17 cellular contexts compared by ENCODE assay signal in the genomic region with DNA sequence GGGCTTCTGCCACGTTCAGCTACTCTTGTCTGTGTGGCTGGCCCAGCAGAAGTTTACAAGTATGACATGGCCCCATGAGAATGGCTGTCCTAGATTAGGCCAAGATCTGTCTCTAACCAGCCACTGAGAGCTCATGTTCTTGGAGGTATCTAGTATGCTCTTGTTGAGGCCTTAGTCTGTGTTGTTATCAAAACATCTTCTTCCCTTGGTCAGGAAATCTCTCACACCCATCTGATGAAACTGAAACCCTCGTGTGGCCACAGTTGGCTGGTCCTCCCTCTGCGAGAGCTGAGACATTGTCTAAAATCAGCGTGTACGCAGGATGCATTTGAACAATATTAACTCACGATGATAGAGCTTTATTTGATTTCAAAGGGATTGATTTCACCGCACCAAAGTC.
A peak's percentile ranks its signal among the peaks of the same experiment; 100 is the strongest.
DNase-seq lines count a peak whose midpoint lies in the region; ATAC-seq and TF ChIP-seq lines count a peak whose summit lies in the region.
"Had no signal": no experiment of that assay in that cellular context is flagged by ENCODE, and none has a peak within 500 bp of the region (broad histone marks: within the 10 kb centered on the region; RNA-seq: fewer than 3 reads in every experiment).

No MANE protein-coding gene starts in this region.

- peaks cover 20% of the 10 kb centered on the region for H3K9me3 Mint-ChIP-seq in activated naive CD8-positive, alpha-beta T cell treated with anti-CD3 and anti-CD28 coated beads for 36 hours
- peaks cover 17% of the 10 kb centered on the region for H3K9me3 Mint-ChIP-seq in activated naive CD8-positive, alpha-beta T cell treated with anti-CD3 and anti-CD28 coated beads, Interleukin-2, amount 50 U/mL, for 24 hours

- peaks cover 28% of the 10 kb centered on the region for H3K4me1 Mint-ChIP-seq in activated naive CD8-positive, alpha-beta T cell treated with anti-CD3 and anti-CD28 coated beads for 36 hours
- H3K4me1 Mint-ChIP-seq in activated naive CD8-positive, alpha-beta T cell treated with anti-CD3 and anti-CD28 coated beads, Interleukin-2, amount 50 U/mL, for 24 hours: peaks cover 51% of the 10 kb centered on the region

- peak overlapping the region; percentile 83 for H3K4me2 ChIP-seq in MM.1S (ENCODE audit: low read depth, low read length)

- H3K36me3 ChIP-seq in MM.1S (replicated peaks; ENCODE audit: insufficient read depth, low read length): no peaks in the 10 kb centered on the region
- peaks cover 84% of the 10 kb centered on the region for H3K36me3 ChIP-seq in lower lobe of right lung
- H3K36me3 ChIP-seq in tibial artery: peaks cover 77 to 85% (median 81%) of the 10 kb centered on the region in 3 donors
- H3K36me3 ChIP-seq in thyroid gland: peaks cover 31 to 40% of the 10 kb centered on the region in 2 donors

- no peaks in the 10 kb centered on the region for H3K79me2 ChIP-seq in MM.1S (ENCODE audit: low read length)

- H3K9me3 ChIP-seq in MM.1S (replicated peaks; ENCODE audit: insufficient read depth, low read length): no peaks in the 10 kb centered on the region
- H3K9me3 ChIP-seq in lower lobe of right lung: no peaks in the 10 kb centered on the region
- H3K9me3 ChIP-seq in tibial artery: no peaks in the 10 kb centered on the region
- H3K9me3 ChIP-seq in thyroid gland: no peaks in the 10 kb centered on the region

- TF ChIP-seq CTCF in MM.1S (IDR thresholded peaks at IDR 0.05; ENCODE audit: low read length): peak; percentile 5; the same call in 1 of the 2 replicates
- TF ChIP-seq CTCF in lower lobe of right lung (IDR thresholded peaks at IDR 0.05): no peak
- TF ChIP-seq CTCF in tibial artery (IDR thresholded peaks at IDR 0.05): no peak
- TF ChIP-seq CTCF in thyroid gland (IDR thresholded peaks at IDR 0.05): no peak

- peaks cover 10% of the 10 kb centered on the region for H3F3A ChIP-seq in MM.1S (ENCODE audit: insufficient read depth, low read length)

- H3K27me3 Mint-ChIP-seq in activated naive CD8-positive, alpha-beta T cell treated with anti-CD3 and anti-CD28 coated beads for 36 hours: no peaks in the 10 kb centered on the region
- H3K27me3 Mint-ChIP-seq in activated naive CD8-positive, alpha-beta T cell treated with anti-CD3 and anti-CD28 coated beads, Interleukin-2, amount 50 U/mL, for 24 hours: no peaks in the 10 kb centered on the region

- H3K36me3 Mint-ChIP-seq in activated naive CD8-positive, alpha-beta T cell treated with anti-CD3 and anti-CD28 coated beads for 36 hours: peaks cover 5% of the 10 kb centered on the region
- no peaks in the 10 kb centered on the region for H3K36me3 Mint-ChIP-seq in activated naive CD8-positive, alpha-beta T cell treated with anti-CD3 and anti-CD28 coated beads, Interleukin-2, amount 50 U/mL, for 24 hours (ENCODE audit: low read depth)

- 82 to 91% methylated on average over 7 of the region's 7 CpGs for WGBS in thyroid gland, 2 donors

- no peaks in the 10 kb centered on the region for H3K27me3 ChIP-seq in MM.1S (replicated peaks; ENCODE audit: insufficient read depth, low read length)
- no peaks in the 10 kb centered on the region for H3K27me3 ChIP-seq in lower lobe of right lung (ENCODE audit: low read depth)
- no peaks in the 10 kb centered on the region for H3K27me3 ChIP-seq in tibial artery
- H3K27me3 ChIP-seq in thyroid gland: no peaks in the 10 kb centered on the region
- H3K27me3 ChIP-seq: heart left ventricle had no signal

- DNase-seq in activated naive CD8-positive, alpha-beta T cell treated with anti-CD3 and anti-CD28 coated beads for 36 hours: no peak
- DNase-seq in activated naive CD8-positive, alpha-beta T cell treated with anti-CD3 and anti-CD28 coated beads, Interleukin-2, amount 50 U/mL, for 24 hours: no peak
- DNase-seq in MM.1S: peak; percentile 91
- DNase-seq in lower lobe of right lung: no peak
- DNase-seq in tibial artery: peak in 1 of 2 donors; percentile 46
- no peak for DNase-seq in thyroid gland
- no peak for DNase-seq in dedifferentiated amniotic fluid mesenchymal stem cell (ENCODE audit: extremely low spot score)
- no peak for DNase-seq in DMS 273 (lab: John Stamatoyannopoulos, UW; ENCODE audit: unreplicated experiment)
- DNase-seq: activated CD4-positive, alpha-beta T cell treated with anti-CD3 and anti-CD28 coated beads for 48 hours; cortex of kidney; heart left ventricle; HFFc6; NCI-H2081; NCI-H774; right cardiac atrium; stimulated activated CD4-positive, alpha-beta T cell treated with anti-CD3 and anti-CD28 coated beads, Interleukin-2, amount 100 ng/mL, for 48 hours had no signal

- H3K9me2 ChIP-seq in MM.1S (replicated peaks; ENCODE audit: insufficient read depth, low read length): no peaks in the 10 kb centered on the region

- H3K4me1 ChIP-seq in MM.1S (ENCODE audit: low read length): peaks cover 14% of the 10 kb centered on the region
- H3K4me1 ChIP-seq in lower lobe of right lung: peaks cover 44% of the 10 kb centered on the region
- H3K4me1 ChIP-seq in tibial artery: peaks cover 0 to 83% (median 38%) of the 10 kb centered on the region in 4 donors
- H3K4me1 ChIP-seq in thyroid gland: peaks cover 10 to 44% of the 10 kb centered on the region in 2 donors

- peak overlapping the region; percentile 60 for H3K27ac Mint-ChIP-seq in activated naive CD8-positive, alpha-beta T cell treated with anti-CD3 and anti-CD28 coated beads for 36 hours
- no peak overlapping the region for H3K27ac Mint-ChIP-seq in activated naive CD8-positive, alpha-beta T cell treated with anti-CD3 and anti-CD28 coated beads, Interleukin-2, amount 50 U/mL, for 24 hours
- H3K27ac Mint-ChIP-seq: activated T-helper 1 cell treated with anti-CD3 and anti-CD28 coated beads, Interleukin-12 subunit alpha, Interleukin-12 subunit beta, Interleukin-2, Interleukin-4 antibody, amounts not matched to agents 30 ng/mL and 10 ng/mL and 1 ng/mL, durations not matched to agents 14 hours and 24 hours and 36 hours; HFFc6 had no signal

- intact Hi-C loops in lower lobe of right lung (cut with DNase I): no loop called here
- intact Hi-C loops in tibial artery (cut with DNase I; ENCODE audit: low total_unique reads): no loop called here
- intact Hi-C loops in thyroid gland (cut with DNase I): no loop called here

- H3K4me3 ChIP-seq in MM.1S (ENCODE audit: low read length) (peak overlapping the region; percentile 37), lower lobe of right lung (no peak overlapping the region), tibial artery (no peak overlapping the region), thyroid gland (replicated peaks in 1 of 3) (no peak overlapping the region)
- H3K4me3 ChIP-seq: heart left ventricle had no signal

- H2AFZ ChIP-seq in MM.1S (ENCODE audit: low read length): peak overlapping the region; percentile 73

- peak overlapping the region; percentile 37 for H3K9ac ChIP-seq in MM.1S (ENCODE audit: low read length)

- TF ChIP-seq POLR2A in thyroid gland (IDR thresholded peaks at IDR 0.05): no peak

- H3K27ac ChIP-seq in MM.1S (ENCODE audit: low read length) (peak overlapping the region; percentile 85), lower lobe of right lung (peak overlapping the region; percentile 4), tibial artery (peak overlapping the region; percentile 41 to 43), thyroid gland (peak overlapping the region in 1 of 3 donors; percentile 37)

- H4K20me1 ChIP-seq in MM.1S (ENCODE audit: insufficient read depth, low read length): no peaks in the 10 kb centered on the region

- H3K4me3 Mint-ChIP-seq in activated naive CD8-positive, alpha-beta T cell treated with anti-CD3 and anti-CD28 coated beads for 36 hours: no peak overlapping the region
- no peak overlapping the region for H3K4me3 Mint-ChIP-seq in activated naive CD8-positive, alpha-beta T cell treated with anti-CD3 and anti-CD28 coated beads, Interleukin-2, amount 50 U/mL, for 24 hours
- H3K4me3 Mint-ChIP-seq: activated T-helper 1 cell treated with anti-CD3 and anti-CD28 coated beads, Interleukin-12 subunit alpha, Interleukin-12 subunit beta, Interleukin-2, Interleukin-4 antibody, amounts not matched to agents 30 ng/mL and 10 ng/mL and 1 ng/mL, durations not matched to agents 14 hours and 24 hours and 36 hours; HFFc6 had no signal

- no peak for ATAC-seq in activated naive CD8-positive, alpha-beta T cell treated with anti-CD3 and anti-CD28 coated beads, Interleukin-2, amount 50 U/mL, for 24 hours
- peak in 1 of 2 donors; percentile 7 for ATAC-seq in lower lobe of right lung
- ATAC-seq: heart left ventricle, right cardiac atrium had no signal
